Comparison of ENCODE assay signal across 8 cellular contexts in genomic region chr4:123555500-123556273, GRCh38.
DNase-seq lines count a peak whose midpoint lies in the region; ATAC-seq, FAIRE-seq and TF ChIP-seq lines count a peak whose summit lies in the region.

No MANE protein-coding gene starts in this region.

- H3K9me3 Mint-ChIP-seq in neural progenitor cell = peaks cover 15% of the 10 kb centered on the region

- peak overlapping the region; percentile 28 for H3K27ac Mint-ChIP-seq in neural progenitor cell

- TF ChIP-seq CTCF in neural progenitor cell (IDR thresholded peaks at IDR 0.05) = no peak
- no peak for TF ChIP-seq CTCF in GM20000 (IDR thresholded peaks at IDR 0.05; ENCODE audit: extremely low read depth, missing control alignments)

- peaks cover 8% of the 10 kb centered on the region for H3F3A ChIP-seq in neural progenitor cell (ENCODE audit: low read depth)

- H3K27ac ChIP-seq in neural progenitor cell = no peak overlapping the region

- H3K27me3 Mint-ChIP-seq in neural progenitor cell (ENCODE audit: insufficient read depth, low read depth) = peaks cover 2% of the 10 kb centered on the region

- peak overlapping the region; percentile 59 for H2AFZ ChIP-seq in neural progenitor cell (replicated peaks)

- no peaks in the 10 kb centered on the region for H3K79me2 ChIP-seq in neural progenitor cell (ENCODE audit: low read depth)

- peaks cover 57% of the 10 kb centered on the region for H3K4me1 Mint-ChIP-seq in neural progenitor cell

- peaks cover 29% of the 10 kb centered on the region for H3K4me1 ChIP-seq in neural progenitor cell

- peak; percentile 71 for DNase-seq in DMS53 treated with DMSO at 0.1 percent for 48 hours (lab: John Stamatoyannopoulos, UW; ENCODE audit: unreplicated experiment)
- peak; percentile 41 for DNase-seq in RCC 7860 (ENCODE audit: low spot score)
- DNase-seq in fibroblast of gingiva (ENCODE audit: low read depth) = peak; percentile 96
- no peak for DNase-seq in neural progenitor cell (ENCODE audit: low spot score)
- no peak for DNase-seq in NCI-H1930 (lab: John Stamatoyannopoulos, UW)
- no peak for DNase-seq in GM20000 (ENCODE audit: low spot score)
- no peak for DNase-seq in stimulated activated CD8-positive, alpha-beta memory T cell treated with anti-CD3 and anti-CD28 coated beads, Interleukin-4, amount 100 ng/mL, for 48 hours

- no peaks in the 10 kb centered on the region for H3K9me3 ChIP-seq in neural progenitor cell (ENCODE audit: low read depth)

- no peaks in the 10 kb centered on the region for H4K20me1 ChIP-seq in neural progenitor cell (ENCODE audit: low read depth)

- H3K9ac ChIP-seq in neural progenitor cell = no peak overlapping the region

- FAIRE-seq in RCC 7860 (lab: Jason Lieb, UNC) = no peak

- H3K4me2 ChIP-seq in neural progenitor cell = peak overlapping the region; percentile 1

- no peaks in the 10 kb centered on the region for H3K36me3 ChIP-seq in neural progenitor cell

- no peaks in the 10 kb centered on the region for H3K27me3 ChIP-seq in neural progenitor cell

- no peak for ATAC-seq in GM18519 (IDR thresholded peaks at IDR 0.05; ENCODE audit: low FRiP score, unreplicated experiment)

- no peak overlapping the region for H3K4me3 ChIP-seq in neural progenitor cell

- peaks cover 4% of the 10 kb centered on the region for H3K36me3 Mint-ChIP-seq in neural progenitor cell

- H3K4me3 Mint-ChIP-seq in neural progenitor cell = no peak overlapping the region

Comparison
In these comparisons a context has a peak if more than half of its experiments do, and no peak if none do; other contexts are left out.
1. DNase-seq: peak in DMS53 treated with DMSO at 0.1 percent for 48 hours (single experiment), RCC 7860 (single experiment) and fibroblast of gingiva (single experiment); none in neural progenitor cell (single experiment), NCI-H1930 (0 of 2), GM20000 (single experiment) and stimulated activated CD8-positive, alpha-beta memory T cell treated with anti-CD3 and anti-CD28 coated beads, Interleukin-4, amount 100 ng/mL, for 48 hours (single experiment).